ENCODE assay signal across 8 cellular contexts in genomic region chr2:224885836-224886547, GRCh38.
DNase-seq lines count a peak whose midpoint lies in the region; ATAC-seq and TF ChIP-seq lines count a peak whose summit lies in the region.

No MANE protein-coding gene starts in this region.

- ATAC-seq in CD4-positive, alpha-beta T cell (ENCODE audit: poor library complexity), result no peak
- ATAC-seq in GM21360 (IDR thresholded peaks at IDR 0.05; ENCODE audit: unreplicated experiment) (peak; percentile 90), HG03565 (IDR thresholded peaks at IDR 0.05; ENCODE audit: unreplicated experiment) (peak; percentile 79), aorta (ENCODE audit: low FRiP score) (no peak)

- CTCF ChIA-PET in CD4-positive, alpha-beta T cell (lab: Charles Lee), result interaction anchor here (0.6 to 1.0 kb wide), 3 partner anchors 25 to 116 kb away, joined by 4 read pairs; no protein-coding TSS in a partner anchor

- no peaks in the 10 kb centered on the region for H3K27me3 Mint-ChIP-seq in CD4-positive, alpha-beta T cell

- intact Hi-C loops in CD4-positive, alpha-beta T cell (cut with DNase I, micrococcal nuclease), result loop anchor here in 1 of 2 experiments (5.0 kb wide), 2 partner anchors 36 to 116 kb away; no protein-coding TSS in a partner anchor
- intact Hi-C loops in aorta (cut with DNase I), result no loop called here

- no peak for TF ChIP-seq CTCF in CD4-positive, alpha-beta T cell (IDR thresholded peaks at IDR 0.05)
- TF ChIP-seq CTCF in cardiac fibroblast (IDR thresholded peaks at IDR 0.05; ENCODE audit: low read depth, low read length), result no peak

- H3K36me3 ChIP-seq in aorta (ENCODE audit: control insufficient read depth in 1 of 2, insufficient read depth in 2 of 2, low read length in 1 of 2), result peaks cover 0 to 4% of the 10 kb centered on the region in 2 donors

- peaks cover 60% of the 10 kb centered on the region for H3K4me1 Mint-ChIP-seq in CD4-positive, alpha-beta T cell (ENCODE audit: low read depth)

- H3K27me3 ChIP-seq in CD4-positive, alpha-beta T cell (ENCODE audit: control insufficient read depth, insufficient read depth, low read length), result no peaks in the 10 kb centered on the region
- no peaks in the 10 kb centered on the region for H3K27me3 ChIP-seq in aorta (ENCODE audit: control insufficient read depth in 1 of 2, insufficient read depth in 2 of 2, low read length in 1 of 2)

- DNase-seq in CD4-positive, alpha-beta T cell, result no peak
- peak; percentile 65 to 89 for DNase-seq in cardiac fibroblast (ENCODE audit: low read depth in 2 of 2)
- no peak for DNase-seq in putamen (ENCODE audit: low spot score)
- DNase-seq in DMS 273 treated with DMSO at 0.1 percent for 48 hours (lab: John Stamatoyannopoulos, UW), result no peak
- no peak for DNase-seq in NCI-H187 (lab: John Stamatoyannopoulos, UW)
- DNase-seq in aorta, result no peak

- H3K27ac ChIP-seq in CD4-positive, alpha-beta T cell (ENCODE audit: low read depth, low read length), result no peak overlapping the region
- peak overlapping the region in 1 of 2 donors; percentile 25 for H3K27ac ChIP-seq in aorta (ENCODE audit: low read depth in 1 of 2, low read length in 2 of 2)

- no peak overlapping the region for H3K4me3 Mint-ChIP-seq in CD4-positive, alpha-beta T cell

- POLR2A ChIA-PET in CD4-positive, alpha-beta T cell (lab: Charles Lee), result no interaction called here

- peaks cover 1 to 6% of the 10 kb centered on the region in 2 donors for H3K4me1 ChIP-seq in aorta (ENCODE audit: control insufficient read depth in 1 of 2, insufficient read depth in 2 of 2, low read length in 2 of 2)

- H3K9me3 Mint-ChIP-seq in CD4-positive, alpha-beta T cell, result no peaks in the 10 kb centered on the region

- H3K36me3 Mint-ChIP-seq in CD4-positive, alpha-beta T cell (ENCODE audit: low read depth), result peaks cover 97% of the 10 kb centered on the region

- H3K9me3 ChIP-seq in CD4-positive, alpha-beta T cell (ENCODE audit: control insufficient read depth, low read length), result no peaks in the 10 kb centered on the region
- H3K9me3 ChIP-seq in aorta (ENCODE audit: control insufficient read depth, low read length), result no peaks in the 10 kb centered on the region

- H3K4me3 ChIP-seq in cardiac fibroblast (replicated peaks in 1 of 2; ENCODE audit: low read depth in 2 of 2, low read length in 2 of 2) (peak overlapping the region in 1 of 2 donors; percentile 4), aorta (ENCODE audit: low read length in 2 of 2) (no peak overlapping the region)

- 81 to 82% methylated on average over 9 of the region's 9 CpGs for WGBS in aorta, 2 donors

- peak overlapping the region; percentile 57 for H3K27ac Mint-ChIP-seq in CD4-positive, alpha-beta T cell

Comparison
In these comparisons a context has a peak if more than half of its experiments do, and no peak if none do; other contexts are left out.
1. ATAC-seq: peak in GM21360 (single experiment) and HG03565 (single experiment); none in CD4-positive, alpha-beta T cell (single experiment) and aorta (single experiment).
2. DNase-seq: peak in cardiac fibroblast (2 of 2); none in CD4-positive, alpha-beta T cell (0 of 10), putamen (single experiment), DMS 273 treated with DMSO at 0.1 percent for 48 hours (single experiment), NCI-H187 (0 of 2) and aorta (0 of 2).